ENCODE assay signal across 16 cellular contexts in genomic region chr19:58338825-58339558, GRCh38. TPM values are rescaled to one million over a fixed set of nuclear protein-coding genes. Genes with fewer than 3 reads are reported as not detected.
DNase-seq lines count a peak whose midpoint lies in the region; ATAC-seq, FAIRE-seq and TF ChIP-seq lines count a peak whose summit lies in the region.
"Had no signal": no experiment of that assay in that cellular context is flagged by ENCODE, and none has a peak within 500 bp of the region (broad histone marks: within the 10 kb centered on the region; RNA-seq: fewer than 3 reads in every experiment).

No MANE protein-coding gene starts in this region.

- no peak overlapping the region for H3K27ac ChIP-seq in HepG2 (ENCODE audit: extremely low read length, insufficient read depth, low read length)
- H3K27ac ChIP-seq: SJSA1, transverse colon had no signal

- intact Hi-C loops in HepG2 (cut with micrococcal nuclease; ENCODE audit: unreplicated experiment): no loop called here

- peak; percentile 61 for ATAC-seq in HepG2
- ATAC-seq in HG03354 (IDR thresholded peaks at IDR 0.05; ENCODE audit: poor library complexity, severe bottlenecking, unreplicated experiment): no peak
- no peak for ATAC-seq in HG03196 (IDR thresholded peaks at IDR 0.05; ENCODE audit: unreplicated experiment)
- ATAC-seq: GM12878 had no signal

- no peaks in the 10 kb centered on the region for H3K9me3 ChIP-seq in HepG2 (ENCODE audit: low read length)
- H3K9me3 ChIP-seq: transverse colon had no signal

- no peak overlapping the region for H2AFZ ChIP-seq in HepG2 (ENCODE audit: low read length)

- TF ChIP-seq EP300 in HepG2 (IDR thresholded peaks at IDR 0.05; ENCODE audit: low read depth in 2 of 2, low read length in 2 of 2): no peak
- no peak for TF ChIP-seq EP300 in HepG2 (CRISPR knock-in tag; IDR thresholded peaks at IDR 0.05; ENCODE audit: borderline replicate concordance)

- no peaks in the 10 kb centered on the region for H3K79me2 ChIP-seq in HepG2 (ENCODE audit: insufficient read depth, low read length)

- H3K4me1 ChIP-seq in HepG2 (ENCODE audit: insufficient read depth, low read length): no peaks in the 10 kb centered on the region
- H3K4me1 ChIP-seq: SJSA1, transverse colon had no signal

- TF ChIP-seq CTCF in GM12874 (IDR thresholded peaks at IDR 0.05; ENCODE audit: insufficient read depth, low read depth, low read length) (0 out of 2 replicates have a peak, but pooled peaks have one; percentile 9), HepG2 (CRISPR knock-in tag; IDR thresholded peaks at IDR 0.05) (no peak)

- H3K4me2 ChIP-seq in HepG2 (ENCODE audit: low read depth, low read length): no peak overlapping the region

- in situ Hi-C loops in HepG2 (cut with HindIII; ENCODE audit: extremely low pct_ligation_motif_present, low pct_unique_long_range_greater_than_20kb): no loop called here

- no peak overlapping the region for H3K4me3 ChIP-seq in HepG2 (replicated peaks in 1 of 3; ENCODE audit: insufficient read depth in 1 of 3, low read depth in 2 of 3, low read length in 3 of 3)
- H3K4me3 ChIP-seq: GM12878, lung, SJSA1, transverse colon had no signal

- H3K36me3 ChIP-seq in HepG2 (replicated peaks in 1 of 2; ENCODE audit: control insufficient read depth in 1 of 2, insufficient read depth in 2 of 2, low read length in 2 of 2): peaks cover 14 to 38% of the 10 kb centered on the region in 2 experiments; a peak in 4 of 5 replicates

- DNase-seq in RKO (ENCODE audit: low spot score) (peak; percentile 35), HepG2 (ENCODE audit: low spot score) (no peak), OCI-M1 (lab: John Stamatoyannopoulos, UW) (no peak)
- DNase-seq: hypothalamus; NCI-H1092; NK-92 treated with Interleukin-12 subunit alpha and Interleukin-12 subunit beta, amount 100 ng/mL, for 24 hours; stimulated activated CD4-positive, alpha-beta T cell treated with anti-CD3 and anti-CD28 coated beads, Interleukin-4, amount 100 ng/mL, for 24 hours; transverse colon had no signal

- H3K9ac ChIP-seq in HepG2 (ENCODE audit: insufficient read depth, low read depth, low read length): no peak overlapping the region

- WGBS in HepG2 (ENCODE audit: low lambda C conversion rate): 94% methylated on average over 19 of the region's 30 CpGs

- no peak for TF ChIP-seq POLR2A in HepG2 (IDR thresholded peaks at IDR 0.05; ENCODE audit: insufficient read depth in 1 of 2, low read depth in 2 of 2, low read length in 2 of 2)

- no peaks in the 10 kb centered on the region for H4K20me1 ChIP-seq in HepG2 (ENCODE audit: insufficient read depth, low read length)

- no peak for TF ChIP-seq RAD21 in HepG2 (CRISPR knock-in tag; IDR thresholded peaks at IDR 0.05)

- BruUV-seq in HepG2 (replicated peaks; lab: Mats Ljungman, UMichigan): no TSS peak

- no peaks in the 10 kb centered on the region for H3K27me3 ChIP-seq in HepG2 (ENCODE audit: control insufficient read depth in 1 of 2, insufficient read depth in 2 of 2, low read length in 2 of 2)
- H3K27me3 ChIP-seq: SJSA1, transverse colon had no signal

- FAIRE-seq in HepG2 (lab: Jason Lieb, UNC): no peak
- FAIRE-seq: D721Med, GM12878, TTC549 had no signal

- CTCF ChIA-PET in HepG2 (lab: Yijun Ruan, JAX; ENCODE audit: low intra/inter-chr PET ratio, low total read pairs): no interaction called here

- POLR2A ChIA-PET in HepG2 (lab: Yijun Ruan, JAX): no interaction called here

RNA-seq across cellular contexts. Expression of gene ZSCAN22, which starts 12.2 kb away (rescaled TPM):
- total RNA-seq in HepG2 (2016; rRNA removed; fragmentation: Illumina TruSeq; extraction: Trizol): 2.5 and 3.1 TPM in 2 replicates
- 0.30 and 0.44 TPM in 2 replicates for total RNA-seq in HepG2 (2016; cell fraction: cytosol; rRNA removed; fragmentation: Illumina TruSeq; extraction: Trizol; ENCODE audit: low read depth)
- total RNA-seq in HepG2 (2016; cell fraction: insoluble cytoplasmic fraction; rRNA removed; fragmentation: Illumina TruSeq; extraction: Trizol): 2.2 and 3.2 TPM in 2 replicates
- 1.3 TPM in 2 replicates for total RNA-seq in HepG2 (2016; cell fraction: membrane; rRNA removed; fragmentation: Illumina TruSeq; extraction: Trizol)
- 1.8 and 2.3 TPM in 2 replicates for total RNA-seq in HepG2 (2016; cell fraction: nucleus; rRNA removed; fragmentation: Illumina TruSeq; extraction: Trizol)
- polyA plus RNA-seq in HepG2 (2011; rRNA removed): 3.5 and 3.6 TPM in 2 replicates
- polyA plus RNA-seq in HepG2 (2011; cell fraction: cytosol; rRNA removed): 2.1 and 2.5 TPM in 2 replicates
- 2.6 and 2.7 TPM in 2 replicates for polyA plus RNA-seq in HepG2 (2011; cell fraction: nucleus; rRNA removed)
- 0.98 and 1.5 TPM in 2 replicates for polyA plus RNA-seq in HepG2 (2012)
- polyA plus RNA-seq in HepG2 (2016; cell fraction: cytosol; fragmentation: Illumina TruSeq; extraction: Trizol; ENCODE audit: low read depth): 0.28 and 0.33 TPM in 2 replicates
- 1.6 and 1.9 TPM in 2 replicates for polyA plus RNA-seq in HepG2 (2016; cell fraction: insoluble cytoplasmic fraction; fragmentation: Illumina TruSeq; extraction: Trizol; ENCODE audit: low read depth)
- 0.57 and 0.63 TPM in 2 replicates for polyA plus RNA-seq in HepG2 (2016; cell fraction: membrane; fragmentation: Illumina TruSeq; extraction: Trizol; ENCODE audit: low read depth)
- 2.4 and 3.1 TPM in 2 replicates for polyA plus RNA-seq in HepG2 (2016; cell fraction: nucleus; fragmentation: Illumina TruSeq; extraction: Trizol; ENCODE audit: insufficient read depth, low read depth)
- polyA minus RNA-seq in HepG2 (2011; rRNA and poly(A)+ RNA removed; ENCODE audit: low replicate concordance): 10.3 and 17.6 TPM in 2 replicates
- polyA minus RNA-seq in HepG2 (2011; cell fraction: cytosol; rRNA and poly(A)+ RNA removed): 1.9 and 2.6 TPM in 2 replicates
- polyA minus RNA-seq in HepG2 (2011; cell fraction: nucleus; rRNA and poly(A)+ RNA removed): 4.1 and 4.6 TPM in 2 replicates

RNA-seq across cellular contexts. Expression of gene A1BG, which starts 14.3 kb away (rescaled TPM):
- 15.1 and 41.4 TPM in 2 replicates for total RNA-seq in HepG2 (2016; rRNA removed; fragmentation: Illumina TruSeq; extraction: Trizol)
- 4.8 and 5.3 TPM in 2 replicates for total RNA-seq in HepG2 (2016; cell fraction: cytosol; rRNA removed; fragmentation: Illumina TruSeq; extraction: Trizol; ENCODE audit: low read depth)
- total RNA-seq in HepG2 (2016; cell fraction: insoluble cytoplasmic fraction; rRNA removed; fragmentation: Illumina TruSeq; extraction: Trizol): 10.3 and 47.9 TPM in 2 replicates
- total RNA-seq in HepG2 (2016; cell fraction: membrane; rRNA removed; fragmentation: Illumina TruSeq; extraction: Trizol): 6.5 and 6.7 TPM in 2 replicates
- 31.7 and 39.4 TPM in 2 replicates for total RNA-seq in HepG2 (2016; cell fraction: nucleus; rRNA removed; fragmentation: Illumina TruSeq; extraction: Trizol)
- 14.7 and 49.8 TPM in 2 replicates for polyA plus RNA-seq in HepG2 (2011; rRNA removed)
- 18.1 and 24.4 TPM in 2 replicates for polyA plus RNA-seq in HepG2 (2011; cell fraction: cytosol; rRNA removed)
- 63.3 and 113 TPM in 2 replicates for polyA plus RNA-seq in HepG2 (2011; cell fraction: nucleus; rRNA removed)
- polyA plus RNA-seq in HepG2 (2012): 59.9 and 62.4 TPM in 2 replicates
- polyA plus RNA-seq in HepG2 (2016; cell fraction: cytosol; fragmentation: Illumina TruSeq; extraction: Trizol; ENCODE audit: low read depth): 4.3 and 5.6 TPM in 2 replicates
- polyA plus RNA-seq in HepG2 (2016; cell fraction: insoluble cytoplasmic fraction; fragmentation: Illumina TruSeq; extraction: Trizol; ENCODE audit: low read depth): 11.3 and 14.4 TPM in 2 replicates
- 4.0 and 4.9 TPM in 2 replicates for polyA plus RNA-seq in HepG2 (2016; cell fraction: membrane; fragmentation: Illumina TruSeq; extraction: Trizol; ENCODE audit: low read depth)
- polyA plus RNA-seq in HepG2 (2016; cell fraction: nucleus; fragmentation: Illumina TruSeq; extraction: Trizol; ENCODE audit: insufficient read depth, low read depth): 43.5 and 59.5 TPM in 2 replicates
- polyA minus RNA-seq in HepG2 (2011; rRNA and poly(A)+ RNA removed; ENCODE audit: low replicate concordance): 0.23 and 15.3 TPM in 2 replicates
- 3.8 and 9.5 TPM in 2 replicates for polyA minus RNA-seq in HepG2 (2011; cell fraction: cytosol; rRNA and poly(A)+ RNA removed)
- 6.4 and 10.7 TPM in 2 replicates for polyA minus RNA-seq in HepG2 (2011; cell fraction: nucleus; rRNA and poly(A)+ RNA removed)

RNA-seq across cellular contexts. Expression of gene ZNF497, which starts 23.6 kb away (rescaled TPM):
- 1.1 and 1.9 TPM in 2 replicates for total RNA-seq in HepG2 (2016; rRNA removed; fragmentation: Illumina TruSeq; extraction: Trizol)
- 0.10 and 0.53 TPM in 2 replicates for total RNA-seq in HepG2 (2016; cell fraction: cytosol; rRNA removed; fragmentation: Illumina TruSeq; extraction: Trizol; ENCODE audit: low read depth)
- 1.4 and 1.9 TPM in 2 replicates for total RNA-seq in HepG2 (2016; cell fraction: insoluble cytoplasmic fraction; rRNA removed; fragmentation: Illumina TruSeq; extraction: Trizol)
- 0.76 and 0.77 TPM in 2 replicates for total RNA-seq in HepG2 (2016; cell fraction: membrane; rRNA removed; fragmentation: Illumina TruSeq; extraction: Trizol)
- total RNA-seq in HepG2 (2016; cell fraction: nucleus; rRNA removed; fragmentation: Illumina TruSeq; extraction: Trizol): 1.4 and 2.1 TPM in 2 replicates
- 1.5 and 1.8 TPM in 2 replicates for polyA plus RNA-seq in HepG2 (2011; rRNA removed)
- 0.74 and 1.2 TPM in 2 replicates for polyA plus RNA-seq in HepG2 (2011; cell fraction: cytosol; rRNA removed)
- polyA plus RNA-seq in HepG2 (2011; cell fraction: nucleus; rRNA removed): 9.3 and 11.8 TPM in 2 replicates
- polyA plus RNA-seq in HepG2 (2012): 0.83 and 1.1 TPM in 2 replicates
- polyA plus RNA-seq in HepG2 (2016; cell fraction: cytosol; fragmentation: Illumina TruSeq; extraction: Trizol; ENCODE audit: low read depth): 0.10 and 0.16 TPM in 2 replicates
- polyA plus RNA-seq in HepG2 (2016; cell fraction: insoluble cytoplasmic fraction; fragmentation: Illumina TruSeq; extraction: Trizol; ENCODE audit: low read depth): 0.84 and 1.1 TPM in 2 replicates
- 0.37 and 0.49 TPM in 2 replicates for polyA plus RNA-seq in HepG2 (2016; cell fraction: membrane; fragmentation: Illumina TruSeq; extraction: Trizol; ENCODE audit: low read depth)
- polyA plus RNA-seq in HepG2 (2016; cell fraction: nucleus; fragmentation: Illumina TruSeq; extraction: Trizol; ENCODE audit: insufficient read depth, low read depth): 3.8 and 4.5 TPM in 2 replicates
- polyA minus RNA-seq in HepG2 (2011; rRNA and poly(A)+ RNA removed; ENCODE audit: low replicate concordance): 3.8 and 4.0 TPM in 2 replicates
- 0.40 and 0.79 TPM in 2 replicates for polyA minus RNA-seq in HepG2 (2011; cell fraction: cytosol; rRNA and poly(A)+ RNA removed)
- polyA minus RNA-seq in HepG2 (2011; cell fraction: nucleus; rRNA and poly(A)+ RNA removed): 2.7 and 3.0 TPM in 2 replicates

RNA-seq across cellular contexts. Expression of gene ERVK3-1, which starts 33.8 kb away (rescaled TPM):
- total RNA-seq in HepG2 (2016; rRNA removed; fragmentation: Illumina TruSeq; extraction: Trizol): 38.7 and 39.5 TPM in 2 replicates
- 10.6 and 10.8 TPM in 2 replicates for total RNA-seq in HepG2 (2016; cell fraction: cytosol; rRNA removed; fragmentation: Illumina TruSeq; extraction: Trizol; ENCODE audit: low read depth)
- total RNA-seq in HepG2 (2016; cell fraction: insoluble cytoplasmic fraction; rRNA removed; fragmentation: Illumina TruSeq; extraction: Trizol): 41.5 and 44.3 TPM in 2 replicates
- total RNA-seq in HepG2 (2016; cell fraction: membrane; rRNA removed; fragmentation: Illumina TruSeq; extraction: Trizol): 15.6 and 18.0 TPM in 2 replicates
- total RNA-seq in HepG2 (2016; cell fraction: nucleus; rRNA removed; fragmentation: Illumina TruSeq; extraction: Trizol): 51.9 and 53.4 TPM in 2 replicates
- 28.5 and 31.5 TPM in 2 replicates for polyA plus RNA-seq in HepG2 (2011; rRNA removed)
- 15.3 and 19.4 TPM in 2 replicates for polyA plus RNA-seq in HepG2 (2011; cell fraction: cytosol; rRNA removed)
- polyA plus RNA-seq in HepG2 (2011; cell fraction: nucleus; rRNA removed): 62.5 and 78.5 TPM in 2 replicates
- 27.8 and 28.4 TPM in 2 replicates for polyA plus RNA-seq in HepG2 (2012)
- 7.8 and 11.0 TPM in 2 replicates for polyA plus RNA-seq in HepG2 (2016; cell fraction: cytosol; fragmentation: Illumina TruSeq; extraction: Trizol; ENCODE audit: low read depth)
- 45.4 and 56.5 TPM in 2 replicates for polyA plus RNA-seq in HepG2 (2016; cell fraction: insoluble cytoplasmic fraction; fragmentation: Illumina TruSeq; extraction: Trizol; ENCODE audit: low read depth)
- polyA plus RNA-seq in HepG2 (2016; cell fraction: membrane; fragmentation: Illumina TruSeq; extraction: Trizol; ENCODE audit: low read depth): 14.2 and 16.8 TPM in 2 replicates
- polyA plus RNA-seq in HepG2 (2016; cell fraction: nucleus; fragmentation: Illumina TruSeq; extraction: Trizol; ENCODE audit: insufficient read depth, low read depth): 103 and 124 TPM in 2 replicates
- 14.6 and 39.2 TPM in 2 replicates for polyA minus RNA-seq in HepG2 (2011; rRNA and poly(A)+ RNA removed; ENCODE audit: low replicate concordance)
- polyA minus RNA-seq in HepG2 (2011; cell fraction: cytosol; rRNA and poly(A)+ RNA removed): 2.7 and 5.5 TPM in 2 replicates
- 73.4 and 89.9 TPM in 2 replicates for polyA minus RNA-seq in HepG2 (2011; cell fraction: nucleus; rRNA and poly(A)+ RNA removed)

RNA-seq across cellular contexts. Expression of gene ZNF837, which starts 41.8 kb away (rescaled TPM):
- total RNA-seq in HepG2 (2016; rRNA removed; fragmentation: Illumina TruSeq; extraction: Trizol): 0.73 and 1.3 TPM in 2 replicates
- 0.71 and 0.79 TPM in 2 replicates for total RNA-seq in HepG2 (2016; cell fraction: cytosol; rRNA removed; fragmentation: Illumina TruSeq; extraction: Trizol; ENCODE audit: low read depth)
- 0.68 and 1.8 TPM in 2 replicates for total RNA-seq in HepG2 (2016; cell fraction: insoluble cytoplasmic fraction; rRNA removed; fragmentation: Illumina TruSeq; extraction: Trizol)
- total RNA-seq in HepG2 (2016; cell fraction: membrane; rRNA removed; fragmentation: Illumina TruSeq; extraction: Trizol): 1.5 and 2.2 TPM in 2 replicates
- total RNA-seq in HepG2 (2016; cell fraction: nucleus; rRNA removed; fragmentation: Illumina TruSeq; extraction: Trizol): 1.0 and 1.6 TPM in 2 replicates
- 0.29 and 0.69 TPM in 2 replicates for polyA plus RNA-seq in HepG2 (2011; rRNA removed)
- 0.37 and 0.87 TPM in 2 replicates for polyA plus RNA-seq in HepG2 (2011; cell fraction: cytosol; rRNA removed)
- polyA plus RNA-seq in HepG2 (2011; cell fraction: nucleus; rRNA removed): 1.6 TPM in 2 replicates
- 0.47 and 0.56 TPM in 2 replicates for polyA plus RNA-seq in HepG2 (2012)
- polyA plus RNA-seq in HepG2 (2016; cell fraction: cytosol; fragmentation: Illumina TruSeq; extraction: Trizol; ENCODE audit: low read depth): 0.55 and 0.72 TPM in 2 replicates
- polyA plus RNA-seq in HepG2 (2016; cell fraction: insoluble cytoplasmic fraction; fragmentation: Illumina TruSeq; extraction: Trizol; ENCODE audit: low read depth): 0.70 and 0.97 TPM in 2 replicates
- 0.61 and 0.99 TPM in 2 replicates for polyA plus RNA-seq in HepG2 (2016; cell fraction: membrane; fragmentation: Illumina TruSeq; extraction: Trizol; ENCODE audit: low read depth)
- polyA plus RNA-seq in HepG2 (2016; cell fraction: nucleus; fragmentation: Illumina TruSeq; extraction: Trizol; ENCODE audit: insufficient read depth, low read depth): 0.38 and 1.3 TPM in 2 replicates
- 0.47 and 1.0 TPM in 2 replicates for polyA minus RNA-seq in HepG2 (2011; rRNA and poly(A)+ RNA removed; ENCODE audit: low replicate concordance)
- 0.44 and 0.69 TPM in 2 replicates for polyA minus RNA-seq in HepG2 (2011; cell fraction: cytosol; rRNA and poly(A)+ RNA removed)
- 0.25 and 0.90 TPM in 2 replicates for polyA minus RNA-seq in HepG2 (2011; cell fraction: nucleus; rRNA and poly(A)+ RNA removed)
